In the genomic region with DNA sequence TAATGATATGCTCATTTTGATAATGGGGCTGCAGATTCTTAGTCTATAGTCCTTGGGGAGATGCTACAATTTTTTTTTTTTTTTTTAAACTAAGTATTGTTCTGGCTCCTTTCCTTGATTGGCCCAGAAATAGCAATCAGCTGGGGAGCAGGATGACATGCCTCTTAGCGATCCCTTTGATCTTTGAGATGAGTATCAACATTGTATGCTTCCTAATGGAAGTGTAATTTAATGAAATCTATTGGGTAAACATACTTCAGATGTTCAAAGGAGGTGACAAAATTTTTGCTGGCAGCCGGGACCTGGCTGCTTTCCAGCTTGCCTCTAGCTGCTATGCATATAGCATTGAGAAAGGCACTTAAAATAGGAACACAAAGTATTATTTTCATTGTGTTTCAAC, we compare ENCODE assay signal across 13 cellular contexts. TPM values are rescaled to one million over a fixed set of nuclear protein-coding genes. Genes with fewer than 3 reads are reported as not detected.
DNase-seq lines count a peak whose midpoint lies in the region; ATAC-seq, FAIRE-seq and TF ChIP-seq lines count a peak whose summit lies in the region.
"Had no signal": no experiment of that assay in that cellular context is flagged by ENCODE, and none has a peak within 500 bp of the region (broad histone marks: within the 10 kb centered on the region; RNA-seq: fewer than 3 reads in every experiment).

No MANE protein-coding gene starts in this region.

- intact Hi-C loops in MCF 10A (cut with micrococcal nuclease), result no loop called here
- intact Hi-C loops in mammary epithelial cell (cut with micrococcal nuclease), result no loop called here

- FAIRE-seq in astrocyte (lab: Jason Lieb, UNC) (no peak), urothelium cell line (lab: Jason Lieb, UNC) (no peak)
- FAIRE-seq: A204.1, K562, TTC549 had no signal

- H3K9ac ChIP-seq in mammary epithelial cell (ENCODE audit: insufficient read depth, low read length), result no peak overlapping the region
- no peak overlapping the region for H3K9ac ChIP-seq in astrocyte (ENCODE audit: low read length)

- BruUV-seq in MCF 10A (replicated peaks; lab: Mats Ljungman, UMichigan), result no TSS peak
- BruUV-seq in mammary epithelial cell (replicated peaks; lab: Mats Ljungman, UMichigan), result no TSS peak

- H3K4me2 ChIP-seq in mammary epithelial cell (ENCODE audit: insufficient read depth, low read depth, low read length) (no peak overlapping the region), astrocyte (ENCODE audit: low read length) (peak overlapping the region; percentile 35)

- in situ Hi-C loops in mammary epithelial cell (cut with MboI; ENCODE audit: low sequenced_read_pairs in 2 of 2), result no loop called here

- H3K36me3 Mint-ChIP-seq in MCF 10A (ENCODE audit: insufficient read depth, unreplicated experiment) (no peaks in the 10 kb centered on the region), astrocyte (ENCODE audit: low read depth, unreplicated experiment) (no peaks in the 10 kb centered on the region)
- H3K36me3 Mint-ChIP-seq in activated T-cell treated with anti-CD3 and anti-CD28 coated beads, Interleukin-2, amount 50 U/mL, for 4 hours (ENCODE audit: insufficient read depth), result peaks cover 5% of the 10 kb centered on the region
- H3K36me3 Mint-ChIP-seq: natural killer cell treated with Interleukin-12 subunit alpha and Interleukin-12 subunit beta and Interleukin-15 and Interleukin-18, amount 100 ng/mL, for 72 hours had no signal

- H3K27me3 ChIP-seq in mammary epithelial cell (ENCODE audit: insufficient read depth, low read length) (no peaks in the 10 kb centered on the region), astrocyte (ENCODE audit: insufficient read depth, low read length) (no peaks in the 10 kb centered on the region)

- H3K27ac ChIP-seq in mammary epithelial cell (ENCODE audit: insufficient read depth, low read depth, low read length) (no peak overlapping the region), astrocyte (ENCODE audit: low read depth, low read length) (no peak overlapping the region)

- H3K27ac Mint-ChIP-seq in MCF 10A (ENCODE audit: low read depth, unreplicated experiment) (no peak overlapping the region), astrocyte (ENCODE audit: unreplicated experiment) (no peak overlapping the region)
- H3K27ac Mint-ChIP-seq: natural killer cell treated with Interleukin-12 subunit alpha and Interleukin-12 subunit beta and Interleukin-15 and Interleukin-18, amount 100 ng/mL, for 72 hours had no signal

- no peaks in the 10 kb centered on the region for H3K27me3 Mint-ChIP-seq in MCF 10A (ENCODE audit: insufficient read depth, unreplicated experiment)
- H3K27me3 Mint-ChIP-seq in astrocyte (ENCODE audit: low read depth, unreplicated experiment), result no peaks in the 10 kb centered on the region
- no peaks in the 10 kb centered on the region for H3K27me3 Mint-ChIP-seq in activated T-cell treated with anti-CD3 and anti-CD28 coated beads, Interleukin-2, amount 50 U/mL, for 4 hours (ENCODE audit: low read depth)
- H3K27me3 Mint-ChIP-seq: natural killer cell treated with Interleukin-12 subunit alpha and Interleukin-12 subunit beta and Interleukin-15 and Interleukin-18, amount 100 ng/mL, for 72 hours had no signal

- 50% methylated on average over 2 of the region's 2 CpGs for WGBS in mammary epithelial cell (ENCODE audit: low coverage, missing lambda C conversion rate)

- H2AFZ ChIP-seq in mammary epithelial cell (ENCODE audit: low read depth, low read length) (no peak overlapping the region), astrocyte (ENCODE audit: low read depth, low read length) (no peak overlapping the region)

- H3K9me3 ChIP-seq in mammary epithelial cell (replicated peaks; ENCODE audit: insufficient read depth, low read length) (no peaks in the 10 kb centered on the region), astrocyte (ENCODE audit: insufficient read depth, low read depth, low read length) (no peaks in the 10 kb centered on the region)

- POLR2A ChIA-PET in MCF 10A (lab: Yijun Ruan, JAX), result interaction anchor here (0.6 to 0.7 kb wide), 2 partner anchors 9 to 1194 kb away, joined by 3 read pairs; no protein-coding TSS in a partner anchor

- CTCF ChIA-PET in MCF 10A (lab: Yijun Ruan, JAX) (interaction anchor here (2.1 kb wide), 1 partner anchor 17 kb away, joined by 4 read pairs; no protein-coding TSS in a partner anchor), mammary epithelial cell (lab: Charles Lee; ENCODE audit: low non-redundant PET) (no interaction called here)

- no peak for ATAC-seq in activated T-cell treated with anti-CD3 and anti-CD28 coated beads, Interleukin-2, amount 50 U/mL, for 4 hours
- ATAC-seq: K562; natural killer cell treated with Interleukin-12 subunit alpha and Interleukin-12 subunit beta and Interleukin-15 and Interleukin-18, amount 100 ng/mL, for 72 hours had no signal

- no peak overlapping the region for H3K4me3 Mint-ChIP-seq in MCF 10A (ENCODE audit: unreplicated experiment)
- no peak overlapping the region for H3K4me3 Mint-ChIP-seq in astrocyte (ENCODE audit: unreplicated experiment)
- H3K4me3 Mint-ChIP-seq in activated T-cell treated with anti-CD3 and anti-CD28 coated beads, Interleukin-2, amount 50 U/mL, for 4 hours, result no peak overlapping the region
- H3K4me3 Mint-ChIP-seq: natural killer cell treated with Interleukin-12 subunit alpha and Interleukin-12 subunit beta and Interleukin-15 and Interleukin-18, amount 100 ng/mL, for 72 hours had no signal

- TF ChIP-seq CTCF in MCF 10A (IDR thresholded peaks at IDR 0.05; ENCODE audit: unreplicated experiment), result no peak
- TF ChIP-seq CTCF in mammary epithelial cell (conservative IDR thresholded peaks at IDR 0.05 in 1 of 2, IDR thresholded peaks at IDR 0.05 in 1 of 2; ENCODE audit: extremely low read depth in 1 of 2, insufficient read depth in 1 of 2, low read depth in 1 of 2, low read length in 2 of 2), result no peak
- no peak for TF ChIP-seq CTCF in astrocyte (IDR thresholded peaks at IDR 0.05; ENCODE audit: insufficient read depth, low read depth, low read length)

- H3K4me1 ChIP-seq in mammary epithelial cell (ENCODE audit: insufficient read depth, low read length) (no peaks in the 10 kb centered on the region), astrocyte (ENCODE audit: insufficient read depth, low read length) (peaks cover 3% of the 10 kb centered on the region)

- no peaks in the 10 kb centered on the region for H3K9me3 Mint-ChIP-seq in MCF 10A (ENCODE audit: unreplicated experiment)
- H3K9me3 Mint-ChIP-seq in astrocyte (ENCODE audit: unreplicated experiment), result no peaks in the 10 kb centered on the region
- no peaks in the 10 kb centered on the region for H3K9me3 Mint-ChIP-seq in activated T-cell treated with anti-CD3 and anti-CD28 coated beads, Interleukin-2, amount 50 U/mL, for 4 hours
- H3K9me3 Mint-ChIP-seq: natural killer cell treated with Interleukin-12 subunit alpha and Interleukin-12 subunit beta and Interleukin-15 and Interleukin-18, amount 100 ng/mL, for 72 hours had no signal

- H3K79me2 ChIP-seq in mammary epithelial cell (ENCODE audit: insufficient read depth, low read length), result peaks cover 2% of the 10 kb centered on the region
- peaks cover 4% of the 10 kb centered on the region for H3K79me2 ChIP-seq in astrocyte (ENCODE audit: insufficient read depth, low read length)

- DNase-seq in MCF 10A (ENCODE audit: unreplicated experiment) (peak; percentile 32), mammary epithelial cell (no peak), NCI-H2107 treated with DMSO at 0.1 percent for 48 hours (lab: John Stamatoyannopoulos, UW; ENCODE audit: unreplicated experiment) (peak; percentile 76), astrocyte (ENCODE audit: low read depth) (no peak), renal cortical epithelial cell (ENCODE audit: low read depth) (peak; percentile 13), urothelium cell line (ENCODE audit: low spot score) (no peak)
- DNase-seq in activated T-cell treated with anti-CD3 and anti-CD28 coated beads, Interleukin-2, amount 50 U/mL, for 4 hours, result no peak
- DNase-seq in stimulated activated CD4-positive, alpha-beta T cell treated with anti-CD3 and anti-CD28 coated beads, Interleukin-12 subunit alpha, Interleukin-12 subunit beta, amount 100 ng/mL, for 4 hours, result no peak
- DNase-seq: activated T-cell treated with anti-CD3 and anti-CD28 coated beads, Interleukin-2, amount 50 U/mL, for 1 hour had no signal

- H3K4me1 Mint-ChIP-seq in MCF 10A (ENCODE audit: insufficient read depth, unreplicated experiment), result peaks cover 6% of the 10 kb centered on the region
- peaks cover 8% of the 10 kb centered on the region for H3K4me1 Mint-ChIP-seq in astrocyte (ENCODE audit: low read depth, unreplicated experiment)
- peaks cover 7% of the 10 kb centered on the region for H3K4me1 Mint-ChIP-seq in activated T-cell treated with anti-CD3 and anti-CD28 coated beads, Interleukin-2, amount 50 U/mL, for 4 hours (ENCODE audit: low read depth)

- H3K4me3 ChIP-seq in mammary epithelial cell (replicated peaks in 1 of 3; ENCODE audit: insufficient read depth in 1 of 3, low read depth in 2 of 3, low read length in 3 of 3), result no peak overlapping the region
- H3K4me3 ChIP-seq in astrocyte (ENCODE audit: insufficient read depth, low read depth, low read length), result no peak overlapping the region
- H3K4me3 ChIP-seq: K562 had no signal

- H4K20me1 ChIP-seq in mammary epithelial cell (ENCODE audit: insufficient read depth, low read length) (no peaks in the 10 kb centered on the region), astrocyte (ENCODE audit: insufficient read depth, low read length) (peaks cover 4% of the 10 kb centered on the region)

- H3K36me3 ChIP-seq in mammary epithelial cell (ENCODE audit: insufficient read depth, low read length), result no peaks in the 10 kb centered on the region
- no peaks in the 10 kb centered on the region for H3K36me3 ChIP-seq in astrocyte (ENCODE audit: insufficient read depth, low read length)

- dilution Hi-C loops in mammary epithelial cell (cut with HindIII; ENCODE audit: low sequenced_read_pairs), result no loop called here

RNA-seq across cellular contexts. Expression of a gene that starts 43.5 kb away (rescaled TPM):
- total RNA-seq in MCF 10A (2022), result 44.4 and 58.1 TPM in 2 replicates
- 10 to 100 TPM; 39.3 to 41.2 TPM for total RNA-seq in mammary epithelial cell
- polyA plus RNA-seq in mammary epithelial cell, result 10.9 TPM
- polyA minus RNA-seq in mammary epithelial cell, result 10.5 TPM
- total RNA-seq in astrocyte, result 33.3 and 33.5 TPM in 2 replicates
- 33.2 and 49.7 TPM in 2 replicates for total RNA-seq in renal cortical epithelial cell
- 10 to 100 TPM; 39.2 to 43.8 (median 42.9) TPM for total RNA-seq in activated T-cell treated with anti-CD3 and anti-CD28 coated beads, Interleukin-2, amount 50 U/mL, for 4 hours

RNA-seq across cellular contexts. Expression of a gene that starts 43.8 kb away (rescaled TPM):
- total RNA-seq in MCF 10A (2022), result 25.9 and 26.3 TPM in 2 replicates
- total RNA-seq in mammary epithelial cell, result 10 to 100 TPM; 18.3 to 37.7 TPM
- polyA plus RNA-seq in mammary epithelial cell, result 21.4 TPM
- 7.8 TPM for polyA minus RNA-seq in mammary epithelial cell
- 21.6 and 24.8 TPM in 2 replicates for total RNA-seq in astrocyte
- total RNA-seq in renal cortical epithelial cell, result 35.1 and 39.0 TPM in 2 replicates
- total RNA-seq in activated T-cell treated with anti-CD3 and anti-CD28 coated beads, Interleukin-2, amount 50 U/mL, for 4 hours, result 10 to 100 TPM; 33.4 to 40.6 (median 36.2) TPM

Comparison
In these comparisons a context has a peak if more than half of its experiments do, and no peak if none do; other contexts are left out.
1. DNase-seq: peak in MCF 10A (single experiment), NCI-H2107 treated with DMSO at 0.1 percent for 48 hours (single experiment) and renal cortical epithelial cell (single experiment); none in mammary epithelial cell (single experiment), astrocyte (single experiment), urothelium cell line (single experiment), activated T-cell treated with anti-CD3 and anti-CD28 coated beads, Interleukin-2, amount 50 U/mL, for 4 hours (single experiment) and stimulated activated CD4-positive, alpha-beta T cell treated with anti-CD3 and anti-CD28 coated beads, Interleukin-12 subunit alpha, Interleukin-12 subunit beta, amount 100 ng/mL, for 4 hours (single experiment).